35 cellular contexts compared by ENCODE assay signal in genomic region chr9:126107736-126108135, GRCh38.
"Had no signal": no experiment of that assay in that cellular context is flagged by ENCODE, and none has a peak within 500 bp of the region (broad histone marks: within the 10 kb centered on the region; RNA-seq: fewer than 3 reads in every experiment).

No MANE protein-coding gene starts in this region.

- H3K9ac ChIP-seq: KMS-11 had no signal

- H3K36me3 ChIP-seq: MG63 had no signal

- H3K4me2 ChIP-seq: KMS-11 had no signal

- H3K4me3 ChIP-seq: MG63 had no signal

- DNase-seq: Karpas-422, Kasumi-1, MG63, MM.1S, MV-4-11, NCI-H1048, NCI-H1092, NCI-H1092 treated with DMSO at 0.1 percent for 48 hours, NCI-H1105, NCI-H1105 treated with DMSO at 0.1 percent for 48 hours, NCI-H1417, NCI-H1417 treated with DMSO at 0.1 percent for 48 hours, NCI-H1436, NCI-H1436 treated with DMSO at 0.1 percent for 48 hours, NCI-H146, NCI-H1694, NCI-H1694 treated with DMSO at 0.1 percent for 48 hours, NCI-H187, NCI-H187 treated with DMSO at 0.1 percent for 48 hours, NCI-H1930, NCI-H2029, NCI-H2029 treated with DMSO at 0.1 percent for 48 hours, NCI-H2081, NCI-H2081 treated with DMSO at 0.1 percent for 48 hours, NCI-H2107, NCI-H2171, NCI-H2171 treated with DMSO at 0.1 percent for 48 hours, NCI-H2227 treated with DMSO at 0.1 percent for 48 hours, NCI-H226, NCI-H345, NCI-H446, NCI-H446 treated with DMSO at 0.1 percent for 48 hours, NCI-H510A, NCI-H510A treated with DMSO at 0.1 percent for 48 hours had no signal

- H3K27ac ChIP-seq: KMS-11 had no signal

- H3K9me3 ChIP-seq: MG63 had no signal
